1 cellular context compared by ENCODE assay signal in the genomic region with DNA sequence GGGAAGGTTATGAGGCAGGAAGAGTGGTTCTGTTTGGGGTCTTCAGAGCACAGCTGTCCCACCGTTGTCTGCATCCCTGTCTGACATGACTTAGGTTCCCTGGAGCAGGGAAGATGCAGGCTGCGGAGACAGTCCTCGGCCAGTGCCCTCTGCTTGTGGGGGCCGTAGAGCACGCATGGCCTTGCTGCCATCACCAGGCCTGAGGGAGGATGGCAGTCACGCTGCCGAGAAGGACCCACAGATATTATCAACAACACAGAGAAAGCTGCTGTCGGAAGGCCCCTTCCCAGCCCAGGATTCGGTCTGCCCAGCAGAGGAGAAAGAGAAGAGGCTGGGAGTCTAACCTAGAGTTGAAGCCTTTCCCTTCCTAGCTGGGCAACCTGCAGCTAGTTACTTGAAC.
A peak's percentile ranks its signal among the peaks of the same experiment; 100 is the strongest.
TF ChIP-seq lines count a peak whose summit lies in the region.

No MANE protein-coding gene starts in this region.

TF ChIP-seq in neural cell, 6 proteins besides CTCF, POLR2A, EP300 and RAD21:
- TF ChIP-seq, protein P1, sequence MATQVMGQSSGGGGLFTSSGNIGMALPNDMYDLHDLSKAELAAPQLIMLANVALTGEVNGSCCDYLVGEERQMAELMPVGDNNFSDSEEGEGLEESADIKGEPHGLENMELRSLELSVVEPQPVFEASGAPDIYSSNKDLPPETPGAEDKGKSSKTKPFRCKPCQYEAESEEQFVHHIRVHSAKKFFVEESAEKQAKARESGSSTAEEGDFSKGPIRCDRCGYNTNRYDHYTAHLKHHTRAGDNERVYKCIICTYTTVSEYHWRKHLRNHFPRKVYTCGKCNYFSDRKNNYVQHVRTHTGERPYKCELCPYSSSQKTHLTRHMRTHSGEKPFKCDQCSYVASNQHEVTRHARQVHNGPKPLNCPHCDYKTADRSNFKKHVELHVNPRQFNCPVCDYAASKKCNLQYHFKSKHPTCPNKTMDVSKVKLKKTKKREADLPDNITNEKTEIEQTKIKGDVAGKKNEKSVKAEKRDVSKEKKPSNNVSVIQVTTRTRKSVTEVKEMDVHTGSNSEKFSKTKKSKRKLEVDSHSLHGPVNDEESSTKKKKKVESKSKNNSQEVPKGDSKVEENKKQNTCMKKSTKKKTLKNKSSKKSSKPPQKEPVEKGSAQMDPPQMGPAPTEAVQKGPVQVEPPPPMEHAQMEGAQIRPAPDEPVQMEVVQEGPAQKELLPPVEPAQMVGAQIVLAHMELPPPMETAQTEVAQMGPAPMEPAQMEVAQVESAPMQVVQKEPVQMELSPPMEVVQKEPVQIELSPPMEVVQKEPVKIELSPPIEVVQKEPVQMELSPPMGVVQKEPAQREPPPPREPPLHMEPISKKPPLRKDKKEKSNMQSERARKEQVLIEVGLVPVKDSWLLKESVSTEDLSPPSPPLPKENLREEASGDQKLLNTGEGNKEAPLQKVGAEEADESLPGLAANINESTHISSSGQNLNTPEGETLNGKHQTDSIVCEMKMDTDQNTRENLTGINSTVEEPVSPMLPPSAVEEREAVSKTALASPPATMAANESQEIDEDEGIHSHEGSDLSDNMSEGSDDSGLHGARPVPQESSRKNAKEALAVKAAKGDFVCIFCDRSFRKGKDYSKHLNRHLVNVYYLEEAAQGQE (IDR thresholded peaks at IDR 0.05; ENCODE audit: borderline replicate concordance) = no peak
- no peak for TF ChIP-seq MXI1 (conservative IDR thresholded peaks at IDR 0.05; ENCODE audit: poor library complexity, severe bottlenecking)
- TF ChIP-seq SMC3 (conservative IDR thresholded peaks at IDR 0.05; ENCODE audit: poor library complexity) = peak; percentile 85
- peak; percentile 23 for TF ChIP-seq POLR2AphosphoS5 (IDR thresholded peaks at IDR 0.05)
